In genomic region chr1:182484067-182484466, GRCh38 we compare ENCODE assay signal across 1 cellular context.
TF ChIP-seq lines count a peak whose summit lies in the region.

No MANE protein-coding gene starts in this region.

TF ChIP-seq in HepG2, 621 proteins besides CTCF, POLR2A, EP300 and RAD21 (continued from another document):
- TF ChIP-seq DDIT3 (CRISPR knock-in tag; IDR thresholded peaks at IDR 0.05) (no peak), KLF11 (CRISPR knock-in tag; IDR thresholded peaks at IDR 0.05) (no peak)
